9 cellular contexts compared by ENCODE assay signal in the genomic region with DNA sequence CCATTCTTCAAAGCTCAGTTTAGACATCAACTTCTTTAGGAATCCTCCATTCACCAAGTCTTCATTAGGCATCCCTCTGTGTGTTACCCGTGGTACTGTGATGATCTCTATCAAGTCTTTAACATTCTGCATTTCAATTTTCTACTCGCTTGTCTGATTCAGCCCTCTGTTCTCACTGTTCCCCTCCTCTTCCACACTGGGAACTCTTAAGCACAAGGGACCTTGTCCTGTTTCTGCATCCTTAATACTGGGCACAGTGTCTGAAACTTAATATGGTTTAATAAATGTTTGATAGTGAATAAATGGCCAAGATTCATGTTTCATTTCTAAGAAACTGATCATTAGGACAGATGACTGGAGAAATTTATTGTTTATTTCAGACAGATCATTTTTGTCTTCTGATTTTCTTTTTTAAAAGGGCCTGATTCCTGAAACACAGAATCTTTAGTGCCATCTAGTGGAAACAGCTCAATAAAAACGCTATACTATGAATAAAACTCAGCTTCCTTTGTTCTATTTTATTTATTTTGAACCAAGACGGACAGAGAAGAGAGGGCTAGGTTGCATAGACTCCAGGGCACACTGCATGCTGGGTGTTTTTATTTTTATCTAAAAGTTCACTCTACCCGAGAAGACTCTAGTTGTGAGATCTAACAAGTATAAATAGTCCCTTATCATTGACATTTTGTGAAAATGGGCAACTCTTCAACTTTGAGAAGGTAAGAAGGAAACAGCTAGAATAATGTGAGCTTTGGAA. TPM values are rescaled to one million over a fixed set of nuclear protein-coding genes. Genes with fewer than 3 reads are reported as not detected.
DNase-seq lines count a peak whose midpoint lies in the region; ATAC-seq and TF ChIP-seq lines count a peak whose summit lies in the region.
"Had no signal": no experiment of that assay in that cellular context is flagged by ENCODE, and none has a peak within 500 bp of the region (broad histone marks: within the 10 kb centered on the region; RNA-seq: fewer than 3 reads in every experiment).

No MANE protein-coding gene starts in this region.

- H3K36me3 ChIP-seq in upper lobe of left lung = no peaks in the 10 kb centered on the region
- H3K36me3 ChIP-seq in aorta (ENCODE audit: control insufficient read depth in 1 of 2, insufficient read depth in 2 of 2, low read length in 1 of 2) = no peaks in the 10 kb centered on the region
- H3K36me3 ChIP-seq: BLaER1 treated with 17β-estradiol and CSF1 and Interleukin-3, amounts not matched to agents 10 nM and 100 nM had no signal

- no peak for TF ChIP-seq EP300 in upper lobe of left lung (IDR thresholded peaks at IDR 0.05)

- TF ChIP-seq POLR2A in upper lobe of left lung (IDR thresholded peaks at IDR 0.05) = no peak

- ATAC-seq in upper lobe of left lung (ENCODE audit: low FRiP score in 2 of 2) (peak in 1 of 2 donors; percentile 57), aorta (ENCODE audit: low FRiP score) (no peak)

- no peaks in the 10 kb centered on the region for H3K27me3 ChIP-seq in upper lobe of left lung
- no peaks in the 10 kb centered on the region for H3K27me3 ChIP-seq in aorta (ENCODE audit: control insufficient read depth in 1 of 2, insufficient read depth in 2 of 2, low read length in 1 of 2)
- H3K27me3 ChIP-seq: BLaER1 treated with 17β-estradiol and CSF1 and Interleukin-3, amounts not matched to agents 10 nM and 100 nM had no signal

- in situ Hi-C loops in astrocyte of the spinal cord (cut with HindIII; ENCODE audit: low sequenced_read_pairs) = no loop called here

- peak; percentile 49 for TF ChIP-seq CTCF in astrocyte of the spinal cord (IDR thresholded peaks at IDR 0.05; ENCODE audit: low read depth, low read length)
- peak in 4 of 6 experiments; percentile 14 to 43 (median 28) for TF ChIP-seq CTCF in upper lobe of left lung (IDR thresholded peaks at IDR 0.05)

- intact Hi-C loops in aorta (cut with DNase I) = loop anchor here (1.0 to 10.0 kb wide), 4 partner anchors 60 to 554 kb away; partner anchors contain the start of gene CD58 (in 1 of the 2)

- DNase-seq in NCI-H2107 treated with DMSO at 0.1 percent for 48 hours (lab: John Stamatoyannopoulos, UW; ENCODE audit: unreplicated experiment) (peak; percentile 52), NCI-H2107 (lab: John Stamatoyannopoulos, UW) (no peak), NCI-H1417 treated with DMSO at 0.1 percent for 48 hours (lab: John Stamatoyannopoulos, UW) (peak; percentile 56), astrocyte of the spinal cord (ENCODE audit: low read depth, low spot score) (peak; percentile 74), inferior parietal cortex (ENCODE audit: extremely low spot score) (peak; percentile 78), upper lobe of left lung (no peak), ureter (ENCODE audit: low spot score) (no peak), aorta (no peak)

- no peak overlapping the region for H3K27ac ChIP-seq in upper lobe of left lung
- no peak overlapping the region for H3K27ac ChIP-seq in aorta (ENCODE audit: low read depth in 1 of 2, low read length in 2 of 2)
- H3K27ac ChIP-seq: BLaER1 treated with 17β-estradiol and CSF1 and Interleukin-3, amounts not matched to agents 10 nM and 100 nM had no signal

- no peak overlapping the region for H3K4me3 ChIP-seq in astrocyte of the spinal cord (ENCODE audit: low read depth, low read length)
- H3K4me3 ChIP-seq in upper lobe of left lung = no peak overlapping the region
- no peak overlapping the region for H3K4me3 ChIP-seq in aorta (ENCODE audit: low read length in 2 of 2)
- H3K4me3 ChIP-seq: BLaER1 treated with 17β-estradiol and CSF1 and Interleukin-3, amounts not matched to agents 10 nM and 100 nM had no signal

- H3K9me3 ChIP-seq in upper lobe of left lung = no peaks in the 10 kb centered on the region
- H3K9me3 ChIP-seq in aorta (ENCODE audit: control insufficient read depth, low read length) = no peaks in the 10 kb centered on the region
- H3K9me3 ChIP-seq: BLaER1 treated with 17β-estradiol and CSF1 and Interleukin-3, amounts not matched to agents 10 nM and 100 nM had no signal

- WGBS in upper lobe of left lung, 2 donors = 23 to 25% methylated on average over 5 of the region's 5 CpGs
- WGBS in aorta, 2 donors = 16 to 20% methylated on average over 5 of the region's 5 CpGs

- peaks cover 0 to 17% (median 11%) of the 10 kb centered on the region in 4 donors for H3K4me1 ChIP-seq in upper lobe of left lung
- no peaks in the 10 kb centered on the region for H3K4me1 ChIP-seq in aorta (ENCODE audit: control insufficient read depth in 1 of 2, insufficient read depth in 2 of 2, low read length in 2 of 2)

RNA-seq across cellular contexts. Expression of gene TRIM45, which starts 7.0 kb away (rescaled TPM):
- 1 to 10 TPM in 5 of 6 donors, under 1 TPM in 1; 0.30 to 7.3 (median 2.3) TPM for total RNA-seq in upper lobe of left lung
- total RNA-seq in ureter = 8.0 TPM
- total RNA-seq in aorta = 1 to 10 TPM; 2.5 to 5.0 TPM
- 10 to 100 TPM in 1 of 2 donors, under 1 TPM in 1; 0.25 to 23.9 TPM for polyA plus RNA-seq in aorta

Comparison
In these comparisons a context has a peak if more than half of its experiments do, and no peak if none do; other contexts are left out.
1. DNase-seq: peak in NCI-H2107 treated with DMSO at 0.1 percent for 48 hours (single experiment), NCI-H1417 treated with DMSO at 0.1 percent for 48 hours (single experiment), astrocyte of the spinal cord (single experiment) and inferior parietal cortex (single experiment); none in NCI-H2107 (single experiment), upper lobe of left lung (0 of 2), ureter (single experiment) and aorta (0 of 2).